11 cellular contexts compared by ENCODE assay signal in the genomic region with DNA sequence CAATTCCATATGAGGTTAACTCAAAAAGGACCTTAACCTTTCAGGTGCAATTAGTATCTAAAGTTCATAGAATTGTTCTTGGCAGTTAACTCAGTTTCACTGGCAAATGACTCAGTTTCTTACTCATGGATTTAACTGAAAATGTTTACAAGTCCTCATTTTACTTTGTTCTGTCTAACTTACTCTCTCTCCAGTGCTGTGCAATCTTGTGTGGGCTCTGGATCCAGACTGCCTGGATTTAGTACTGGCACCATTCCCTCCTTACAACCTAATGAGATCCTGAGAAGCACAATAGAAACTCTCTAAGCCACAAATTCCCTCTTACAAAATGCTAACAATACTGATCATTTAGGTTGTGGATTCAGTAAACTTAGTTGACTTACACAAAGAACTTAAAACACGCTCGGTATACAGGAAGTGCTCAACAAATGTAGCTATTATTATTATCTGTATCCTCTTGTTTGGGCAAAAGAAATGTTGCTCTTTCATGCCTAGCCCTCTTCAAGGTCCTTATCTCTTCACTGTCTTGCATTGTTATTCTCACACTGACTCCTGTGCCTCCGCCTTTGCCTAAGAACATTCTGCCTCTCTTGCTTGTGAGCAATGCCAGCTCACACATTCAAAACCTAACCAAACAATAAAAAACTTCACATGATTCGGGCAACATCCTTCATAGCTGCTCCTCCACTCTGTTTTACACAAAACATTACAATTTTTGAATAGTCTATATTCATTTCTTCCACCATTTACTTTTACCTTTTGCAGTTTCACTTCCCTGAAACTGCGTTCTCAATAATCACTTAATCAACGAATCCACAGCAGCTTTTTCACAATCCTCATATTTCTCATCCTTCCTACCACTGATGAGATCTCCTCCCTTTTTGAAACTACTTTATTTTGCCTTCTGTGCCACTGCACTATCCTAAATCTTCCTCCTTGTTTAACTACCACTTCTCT.
A peak's percentile ranks its signal among the peaks of the same experiment; 100 is the strongest.
DNase-seq lines count a peak whose midpoint lies in the region; ATAC-seq, FAIRE-seq and TF ChIP-seq lines count a peak whose summit lies in the region.
"Had no signal": no experiment of that assay in that cellular context is flagged by ENCODE, and none has a peak within 500 bp of the region (broad histone marks: within the 10 kb centered on the region; RNA-seq: fewer than 3 reads in every experiment).

No MANE protein-coding gene starts in this region.

- in situ Hi-C loops in mammary epithelial cell (cut with MboI; ENCODE audit: low sequenced_read_pairs in 2 of 2): loop anchor here in 1 of 2 donors (25.0 kb wide), 1 partner anchor 500 kb away; no protein-coding TSS in a partner anchor

- ATAC-seq in HG02885 (IDR thresholded peaks at IDR 0.05; ENCODE audit: poor library complexity, unreplicated experiment) (peak; percentile 49), GM21515 (IDR thresholded peaks at IDR 0.05; ENCODE audit: unreplicated experiment) (no peak)
- ATAC-seq in natural killer cell treated with Interleukin-12 subunit alpha and Interleukin-12 subunit beta and Interleukin-15 and Interleukin-18, amount 100 ng/mL, for 72 hours: no peak

- peaks cover 57% of the 10 kb centered on the region for H3K36me3 Mint-ChIP-seq in nephron progenitor cell (ENCODE audit: low read depth)
- H3K36me3 Mint-ChIP-seq in natural killer cell treated with Interleukin-12 subunit alpha and Interleukin-12 subunit beta and Interleukin-15 and Interleukin-18, amount 100 ng/mL, for 72 hours: no peaks in the 10 kb centered on the region

- H3K4me1 Mint-ChIP-seq in nephron progenitor cell: no peaks in the 10 kb centered on the region
- H3K4me1 Mint-ChIP-seq in natural killer cell treated with Interleukin-12 subunit alpha and Interleukin-12 subunit beta and Interleukin-15 and Interleukin-18, amount 100 ng/mL, for 72 hours (ENCODE audit: low read depth in 2 of 2): no peaks in the 10 kb centered on the region
- H3K4me1 Mint-ChIP-seq: CD4-positive, alpha-beta memory T cell had no signal

- TF ChIP-seq CTCF in mammary epithelial cell (conservative IDR thresholded peaks at IDR 0.05 in 1 of 2, IDR thresholded peaks at IDR 0.05 in 1 of 2; ENCODE audit: extremely low read depth in 1 of 2, insufficient read depth in 1 of 2, low read depth in 1 of 2, low read length in 2 of 2) (no peak), nephron progenitor cell (IDR thresholded peaks at IDR 0.05) (no peak)

- H4K20me1 ChIP-seq in mammary epithelial cell (ENCODE audit: insufficient read depth, low read length): no peaks in the 10 kb centered on the region

- 88% methylated on average over 6 of the region's 6 CpGs for WGBS in mammary epithelial cell (ENCODE audit: low coverage, missing lambda C conversion rate)

- no peaks in the 10 kb centered on the region for H3K36me3 ChIP-seq in mammary epithelial cell (ENCODE audit: insufficient read depth, low read length)

- H3K27me3 Mint-ChIP-seq in nephron progenitor cell (ENCODE audit: low read depth, poor library complexity): no peaks in the 10 kb centered on the region
- H3K27me3 Mint-ChIP-seq in natural killer cell treated with Interleukin-12 subunit alpha and Interleukin-12 subunit beta and Interleukin-15 and Interleukin-18, amount 100 ng/mL, for 72 hours: no peaks in the 10 kb centered on the region
- H3K27me3 Mint-ChIP-seq: CD4-positive, alpha-beta memory T cell had no signal

- no peak overlapping the region for H3K4me3 Mint-ChIP-seq in nephron progenitor cell
- no peak overlapping the region for H3K4me3 Mint-ChIP-seq in natural killer cell treated with Interleukin-12 subunit alpha and Interleukin-12 subunit beta and Interleukin-15 and Interleukin-18, amount 100 ng/mL, for 72 hours
- H3K4me3 Mint-ChIP-seq: CD4-positive, alpha-beta memory T cell had no signal

- no peak overlapping the region for H2AFZ ChIP-seq in mammary epithelial cell (ENCODE audit: low read depth, low read length)

- no peak overlapping the region for H3K27ac ChIP-seq in mammary epithelial cell (ENCODE audit: insufficient read depth, low read depth, low read length)

- H3K4me1 ChIP-seq in mammary epithelial cell (ENCODE audit: insufficient read depth, low read length): no peaks in the 10 kb centered on the region

- no TSS peak for BruUV-seq in mammary epithelial cell (replicated peaks; lab: Mats Ljungman, UMichigan)

- peaks cover 24% of the 10 kb centered on the region for H3K9me3 Mint-ChIP-seq in nephron progenitor cell
- H3K9me3 Mint-ChIP-seq in natural killer cell treated with Interleukin-12 subunit alpha and Interleukin-12 subunit beta and Interleukin-15 and Interleukin-18, amount 100 ng/mL, for 72 hours: no peaks in the 10 kb centered on the region

- FAIRE-seq in GM12891 (lab: Jason Lieb, UNC): peak; percentile 55
- no peak for FAIRE-seq in H54 (lab: Jason Lieb, UNC)

- CTCF ChIA-PET in mammary epithelial cell (lab: Charles Lee; ENCODE audit: low non-redundant PET): no interaction called here

- intact Hi-C loops in mammary epithelial cell (cut with micrococcal nuclease): no loop called here

- H3K9me3 ChIP-seq in mammary epithelial cell (replicated peaks; ENCODE audit: insufficient read depth, low read length): no peaks in the 10 kb centered on the region
- H3K9me3 ChIP-seq: Peyer's patch had no signal

- H3K4me2 ChIP-seq in mammary epithelial cell (ENCODE audit: insufficient read depth, low read depth, low read length): no peak overlapping the region

- dilution Hi-C loops in mammary epithelial cell (cut with HindIII; ENCODE audit: low sequenced_read_pairs): no loop called here

- no peak overlapping the region for H3K4me3 ChIP-seq in mammary epithelial cell (replicated peaks in 1 of 3; ENCODE audit: insufficient read depth in 1 of 3, low read depth in 2 of 3, low read length in 3 of 3)
- H3K4me3 ChIP-seq: Peyer's patch had no signal

- TF ChIP-seq POLR2A in GM12891 (IDR thresholded peaks at IDR 0.05; ENCODE audit: low read depth, low read length): no peak
- no peak for TF ChIP-seq POLR2A in H54 (IDR thresholded peaks at IDR 0.05; ENCODE audit: low read depth, low read length)

- H3K79me2 ChIP-seq in mammary epithelial cell (ENCODE audit: insufficient read depth, low read length): no peaks in the 10 kb centered on the region

- H3K27me3 ChIP-seq in mammary epithelial cell (ENCODE audit: insufficient read depth, low read length): no peaks in the 10 kb centered on the region
- H3K27me3 ChIP-seq: Peyer's patch had no signal

- H3K27ac Mint-ChIP-seq in nephron progenitor cell: peak overlapping the region; percentile 0
- no peak overlapping the region for H3K27ac Mint-ChIP-seq in natural killer cell treated with Interleukin-12 subunit alpha and Interleukin-12 subunit beta and Interleukin-15 and Interleukin-18, amount 100 ng/mL, for 72 hours
- H3K27ac Mint-ChIP-seq: CD4-positive, alpha-beta memory T cell had no signal

- DNase-seq in GM12891 (ENCODE audit: insufficient read length, low spot score) (no peak), mammary epithelial cell (peak; percentile 35), nephron progenitor cell (no peak), H54 (ENCODE audit: insufficient read length, low spot score) (no peak)
- no peak for DNase-seq in natural killer cell treated with Interleukin-12 subunit alpha and Interleukin-12 subunit beta and Interleukin-15 and Interleukin-18, amount 100 ng/mL, for 72 hours (ENCODE audit: low spot score)
- DNase-seq in central memory CD4-positive, alpha-beta T cell: no peak
- DNase-seq: CD4-positive, alpha-beta memory T cell; Peyer's patch; stimulated activated naive CD4-positive, alpha-beta T cell had no signal

- no peak overlapping the region for H3K9ac ChIP-seq in mammary epithelial cell (ENCODE audit: insufficient read depth, low read length)

TF ChIP-seq in GM12891, 5 proteins besides CTCF, POLR2A, EP300 and RAD21:
- TF ChIP-seq TAF1 (IDR thresholded peaks at IDR 0.05; ENCODE audit: low read depth, low read length) (no peak), SPI1 (IDR thresholded peaks at IDR 0.05; ENCODE audit: low read depth, low read length) (peak; percentile 84)
